ENCODE assay signal across 21 cellular contexts in the genomic region with DNA sequence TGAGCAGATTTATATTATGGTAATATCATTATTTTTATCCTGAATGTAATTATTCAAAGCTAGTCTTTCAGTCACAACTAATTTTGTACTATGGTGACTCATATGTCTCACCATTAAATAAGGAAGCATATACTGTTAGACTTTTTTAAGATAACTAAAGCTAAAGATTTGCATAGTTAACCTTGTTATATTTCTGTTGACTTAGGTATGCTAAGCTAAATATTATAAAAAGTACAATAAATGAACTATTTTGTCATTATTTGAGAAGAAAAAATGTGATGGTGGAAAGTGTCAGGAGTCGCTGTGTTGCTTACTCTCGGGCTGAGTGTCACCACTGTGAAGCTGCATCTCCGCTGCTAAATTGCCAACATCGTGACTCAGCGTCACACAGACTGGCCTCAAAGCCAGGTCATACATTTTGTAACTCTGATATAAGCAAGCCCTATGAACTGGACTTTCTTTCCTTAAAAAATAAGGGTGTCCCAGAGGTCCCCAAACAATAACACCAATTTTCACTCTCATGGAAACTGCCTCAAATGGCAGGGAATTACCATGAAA.
DNase-seq lines count a peak whose midpoint lies in the region; ATAC-seq and TF ChIP-seq lines count a peak whose summit lies in the region.
"Had no signal": no experiment of that assay in that cellular context is flagged by ENCODE, and none has a peak within 500 bp of the region (broad histone marks: within the 10 kb centered on the region; RNA-seq: fewer than 3 reads in every experiment).

No MANE protein-coding gene starts in this region.

- ATAC-seq in GM18502 (IDR thresholded peaks at IDR 0.05; ENCODE audit: poor library complexity, unreplicated experiment): peak; percentile 64
- ATAC-seq in GM21381 (IDR thresholded peaks at IDR 0.05; ENCODE audit: unreplicated experiment): no peak
- ATAC-seq: heart left ventricle had no signal

- H3K4me3 ChIP-seq in NB4 (ENCODE audit: low read depth, low read length): no peak overlapping the region
- no peak overlapping the region for H3K4me3 ChIP-seq in fibroblast of mammary gland (ENCODE audit: control insufficient read depth, low read depth, low read length)
- H3K4me3 ChIP-seq: esophagus muscularis mucosa, heart left ventricle had no signal

- TF ChIP-seq CTCF in NB4 (IDR thresholded peaks at IDR 0.05; ENCODE audit: low read depth, low read length) (no peak), fibroblast of mammary gland (conservative IDR thresholded peaks at IDR 0.05; ENCODE audit: control insufficient read depth, insufficient read depth, low read depth, low read length) (no peak)

- DNase-seq in H4 (ENCODE audit: low spot score) (peak; percentile 72), NB4 (ENCODE audit: low read depth) (peak; percentile 2), fibroblast of mammary gland (ENCODE audit: low read depth) (peak; percentile 26), NCI-H2171 (lab: John Stamatoyannopoulos, UW) (no peak), NCI-H446 (lab: John Stamatoyannopoulos, UW) (no peak)
- DNase-seq in activated CD8-positive, alpha-beta memory T cell treated with anti-CD3 and anti-CD28 coated beads, Interleukin-2, amount 50 U/mL, for 48 hours: no peak
- DNase-seq: activated naive CD4-positive, alpha-beta T cell; amygdala; effector CD8-positive, alpha-beta T cell; heart left ventricle; immature natural killer cell; KBM-7; NCI-H1436 treated with DMSO at 0.1 percent for 48 hours; NCI-H226; NK-92 treated with Interleukin-12 subunit alpha and Interleukin-12 subunit beta, amount 100 ng/mL, for 24 hours; Right ventricle myocardium superior; stimulated activated CD4-positive, alpha-beta T cell treated with anti-CD3 and anti-CD28 coated beads, Interleukin-4, amount 100 ng/mL, for 4 hours; T-helper 1 cell had no signal

- TF ChIP-seq POLR2A in NB4 (IDR thresholded peaks at IDR 0.05; ENCODE audit: extremely low read depth, insufficient read length): no peak

Comparison
In these comparisons a context has a peak if more than half of its experiments do, and no peak if none do; other contexts are left out.
1. DNase-seq: peak in H4 (single experiment), NB4 (single experiment) and fibroblast of mammary gland (single experiment); none in NCI-H2171 (single experiment), activated CD8-positive, alpha-beta memory T cell treated with anti-CD3 and anti-CD28 coated beads, Interleukin-2, amount 50 U/mL, for 48 hours (single experiment) and NCI-H446 (0 of 2).